Comparison of ENCODE assay signal across 8 cellular contexts in the genomic region with DNA sequence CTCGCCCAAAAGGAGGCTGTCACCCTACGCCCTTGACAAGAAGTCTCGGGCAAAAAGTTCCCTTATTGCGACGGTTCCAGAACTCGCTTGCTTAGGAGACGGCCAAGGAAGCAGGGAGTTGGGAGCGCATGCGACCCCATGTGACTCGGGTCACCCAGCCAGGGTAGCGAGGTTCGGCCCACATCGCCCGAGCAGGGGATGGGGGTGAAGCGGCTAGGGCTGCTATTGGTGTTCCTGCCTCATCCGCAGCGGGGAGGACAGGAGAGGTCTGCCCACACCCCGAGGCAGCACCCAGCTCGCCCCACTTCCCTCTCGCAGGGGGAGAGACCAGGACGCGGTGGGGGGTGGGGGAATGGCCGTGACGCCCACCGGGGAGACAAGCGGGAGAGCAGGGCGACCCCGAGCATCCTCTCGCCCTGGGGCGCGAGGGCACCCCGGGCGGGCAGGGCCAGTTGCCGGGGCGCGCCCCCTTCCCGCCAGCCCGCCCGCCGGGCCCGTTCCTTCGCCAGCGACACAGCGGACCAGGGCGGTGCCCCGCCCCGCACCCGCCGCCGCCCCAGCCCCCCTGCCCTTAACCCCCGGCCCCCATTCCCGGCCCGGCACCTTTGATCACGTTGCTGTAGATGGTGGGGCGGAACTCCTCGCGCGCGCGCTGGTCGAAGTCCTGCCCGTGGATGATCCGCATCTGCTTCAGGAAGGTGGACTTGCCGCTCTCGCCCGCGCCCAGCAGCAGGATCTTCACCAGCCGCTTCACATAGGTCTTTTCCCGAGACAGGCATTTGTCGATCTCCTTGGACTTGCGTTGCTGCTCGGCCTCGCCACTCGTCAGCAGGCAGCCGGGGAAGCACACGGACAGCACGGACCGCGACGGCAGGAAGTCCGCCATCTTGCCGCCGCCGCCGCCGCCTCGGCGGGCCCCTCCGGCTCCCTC. TPM values are rescaled to one million over a fixed set of nuclear protein-coding genes. Genes with fewer than 3 reads are reported as not detected.
DNase-seq lines count a peak whose midpoint lies in the region; ATAC-seq, FAIRE-seq and TF ChIP-seq lines count a peak whose summit lies in the region.

No MANE protein-coding gene starts in this region.

- peak overlapping the region; percentile 92 for H3K9ac ChIP-seq in keratinocyte (ENCODE audit: control insufficient read depth, extremely low read depth, insufficient read depth, low read length)

- H3K4me2 ChIP-seq in keratinocyte (ENCODE audit: control insufficient read depth, extremely low read depth, insufficient read depth, low read depth, low read length): peak overlapping the region; percentile 95

- no peak for FAIRE-seq in keratinocyte (lab: Jason Lieb, UNC)

- peak overlapping the region; percentile 86 for H2AFZ ChIP-seq in keratinocyte (ENCODE audit: control insufficient read depth, low read length)

- peaks cover 7% of the 10 kb centered on the region for H4K20me1 ChIP-seq in keratinocyte (ENCODE audit: control insufficient read depth, extremely low read depth, insufficient read depth, low read length)

- H3K27me3 ChIP-seq in keratinocyte (ENCODE audit: control insufficient read depth, extremely low read depth, insufficient read depth, low read length): no peaks in the 10 kb centered on the region

- peak overlapping the region; percentile 86 for H3K27ac ChIP-seq in keratinocyte (ENCODE audit: control insufficient read depth, insufficient read depth, low read length)

- H3K4me1 ChIP-seq in keratinocyte (ENCODE audit: control insufficient read depth, extremely low read depth, insufficient read depth, low read length): peaks cover 37% of the 10 kb centered on the region

- H3K36me3 ChIP-seq in keratinocyte (ENCODE audit: control insufficient read depth in 2 of 2, extremely low read depth in 1 of 2, insufficient read depth in 2 of 2, low read length in 2 of 2): peaks cover 6 to 10% of the 10 kb centered on the region in 2 experiments

- peaks cover 49% of the 10 kb centered on the region for H3K79me2 ChIP-seq in keratinocyte (ENCODE audit: control insufficient read depth, insufficient read depth, low read length)

- dilution Hi-C loops in keratinocyte (cut with MboI; ENCODE audit: extremely low pct_ligation_motif_present, low sequenced_read_pairs): no loop called here

- H3K9me3 ChIP-seq in keratinocyte (ENCODE audit: control insufficient read depth, low read depth, low read length): no peaks in the 10 kb centered on the region

- ATAC-seq in GM19463 (IDR thresholded peaks at IDR 0.05; ENCODE audit: unreplicated experiment): peak; percentile 33

- H3K9me1 ChIP-seq in keratinocyte (ENCODE audit: control insufficient read depth, extremely low read depth, insufficient read depth, low read length): no peaks in the 10 kb centered on the region

- H3K4me3 ChIP-seq in WI38 (ENCODE audit: low read depth, low read length) (peak overlapping the region; percentile 92), cardiac fibroblast (replicated peaks in 1 of 2; ENCODE audit: low read depth in 2 of 2, low read length in 2 of 2) (peak overlapping the region; percentile 93 to 97), keratinocyte (ENCODE audit: control insufficient read depth in 2 of 3, extremely low read depth in 1 of 3, insufficient read depth in 2 of 3, low read depth in 1 of 3, low read length in 3 of 3) (peak overlapping the region; percentile 84 to 96 (median 95))

- peak; percentile 41 for DNase-seq in CMK (ENCODE audit: low read depth)
- peak; percentile 55 for DNase-seq in HT-29 (ENCODE audit: low spot score)
- DNase-seq in cardiac fibroblast (ENCODE audit: low read depth in 2 of 2): no peak
- no peak for DNase-seq in keratinocyte (ENCODE audit: low read depth, low spot score)
- peak; percentile 42 for DNase-seq in stimulated activated CD4-positive, alpha-beta T cell treated with anti-CD3 and anti-CD28 coated beads, Interleukin-12 subunit alpha, Interleukin-12 subunit beta, amount 100 ng/mL, for 4 hours
- no peak for DNase-seq in T1000 (lab: John Stamatoyannopoulos, UW)

- TF ChIP-seq CTCF in WI38 (IDR thresholded peaks at IDR 0.05; ENCODE audit: low read depth, low read length) (no peak), cardiac fibroblast (IDR thresholded peaks at IDR 0.05; ENCODE audit: low read depth, low read length) (no peak), keratinocyte (optimal IDR thresholded peaks at IDR 0.05 in 1 of 3, IDR thresholded peaks at IDR 0.05 in 1 of 3, conservative IDR thresholded peaks at IDR 0.05 in 1 of 3; ENCODE audit: extremely low read depth in 1 of 3, insufficient read depth in 2 of 3, low read length in 3 of 3) (no peak)

RNA-seq across cellular contexts. Expression of a gene that starts 0.6 kb away (rescaled TPM):
- total RNA-seq in HT-29 (2014; rRNA removed; shearing (Covaris generic)): 12.0 and 12.5 TPM in 2 replicates
- 23.6 to 38.9 TPM (median 27.3 TPM) in 3 replicates for polyA plus RNA-seq in keratinocyte
- 12.4 TPM for polyA plus RNA-seq in keratinocyte (2011; ENCODE audit: low read depth)
- 19.1 and 39.8 TPM in 2 replicates for polyA plus RNA-seq in keratinocyte (2011; cell fraction: cytosol; rRNA removed)
- polyA plus RNA-seq in keratinocyte (2011; cell fraction: nucleus; rRNA removed): 16.0 and 23.5 TPM in 2 replicates
- 20.7 and 23.7 TPM in 2 replicates for polyA plus RNA-seq in keratinocyte (2012; ENCODE audit: low replicate concordance)
- polyA minus RNA-seq in keratinocyte: 13.7 to 58.7 TPM (median 32.2 TPM) in 3 replicates
- 26.9 TPM for polyA minus RNA-seq in keratinocyte (2011; cell fraction: cytosol; rRNA and poly(A)+ RNA removed)
- 18.5 and 31.6 TPM in 2 replicates for polyA minus RNA-seq in keratinocyte (2011; cell fraction: nucleus; rRNA and poly(A)+ RNA removed)

Comparison
In these comparisons a context has a peak if more than half of its experiments do, and no peak if none do; other contexts are left out.
1. DNase-seq: peak in CMK (single experiment), HT-29 (single experiment) and stimulated activated CD4-positive, alpha-beta T cell treated with anti-CD3 and anti-CD28 coated beads, Interleukin-12 subunit alpha, Interleukin-12 subunit beta, amount 100 ng/mL, for 4 hours (single experiment); none in cardiac fibroblast (0 of 2), keratinocyte (single experiment) and T1000 (single experiment).
2. Peak in every context shown above with its lines, with median percentiles within 50 percentile points of each other: H3K4me3 ChIP-seq.